ENCODE assay signal across 8 cellular contexts in the genomic region with DNA sequence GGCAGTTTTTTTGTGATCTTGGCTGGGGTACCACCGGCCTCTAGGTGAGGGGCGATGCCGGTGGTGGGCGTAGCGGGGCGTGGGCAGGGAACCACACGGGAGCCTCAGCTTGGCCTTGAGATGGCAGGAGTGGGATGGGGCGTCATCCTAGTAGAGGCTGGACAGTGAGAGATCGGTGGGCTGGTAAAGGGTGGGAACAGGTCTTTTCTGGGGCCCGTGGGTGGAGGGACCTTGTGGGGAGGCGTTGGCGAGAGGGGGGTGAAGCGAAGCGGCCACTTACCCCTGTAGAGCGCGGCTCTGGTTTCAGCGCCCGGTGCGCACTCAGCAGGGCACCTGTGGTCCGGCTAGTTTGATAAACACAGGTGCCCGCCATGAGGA. TPM values are rescaled to one million over a fixed set of nuclear protein-coding genes. Genes with fewer than 3 reads are reported as not detected.
A peak's percentile ranks its signal among the peaks of the same experiment; 100 is the strongest.
DNase-seq lines count a peak whose midpoint lies in the region; ATAC-seq and TF ChIP-seq lines count a peak whose summit lies in the region.

No MANE protein-coding gene starts in this region.

- H3K9ac ChIP-seq in OCI-LY1 (ENCODE audit: low read length): peak overlapping the region; percentile 1; the same call in 1 of the 2 replicates

- DNase-seq in GM06990 (ENCODE audit: extremely low read depth, insufficient read length): no peak
- no peak for DNase-seq in epithelial cell of esophagus (ENCODE audit: low read depth)
- no peak for DNase-seq in prostate gland (ENCODE audit: low spot score)
- DNase-seq in NCI-H1092 treated with DMSO at 0.1 percent for 48 hours (lab: John Stamatoyannopoulos, UW): no peak
- no peak for DNase-seq in NCI-H748 (lab: John Stamatoyannopoulos, UW; ENCODE audit: unreplicated experiment)

- H3K4me3 ChIP-seq in GM06990 (replicated peaks; ENCODE audit: low read depth, low read length): peak overlapping the region; percentile 46; the same call in 1 of the 2 replicates
- H3K4me3 ChIP-seq in OCI-LY1 (ENCODE audit: low read depth, low read length, poor library complexity, severe bottlenecking): peak overlapping the region; percentile 60
- H3K4me3 ChIP-seq in epithelial cell of esophagus (ENCODE audit: low read length): peak overlapping the region; percentile 28
- peak overlapping the region; percentile 25 to 33 for H3K4me3 ChIP-seq in prostate gland

- H3F3A ChIP-seq in OCI-LY1 (ENCODE audit: insufficient read depth, low read length): no peaks in the 10 kb centered on the region

- peaks cover 15% of the 10 kb centered on the region for H3K79me2 ChIP-seq in OCI-LY1 (ENCODE audit: insufficient read depth, low read length)

- H3K27me3 ChIP-seq in GM06990 (replicated peaks; ENCODE audit: control insufficient read depth, insufficient read depth, low read length) (no peaks in the 10 kb centered on the region), OCI-LY1 (ENCODE audit: insufficient read depth, low read length) (no peaks in the 10 kb centered on the region), prostate gland (replicated peaks; ENCODE audit: insufficient read depth) (no peaks in the 10 kb centered on the region)

- intact Hi-C loops in prostate gland (cut with DNase I): no loop called here

- H3K27ac ChIP-seq in OCI-LY1 (ENCODE audit: low read depth, low read length, poor library complexity, severe bottlenecking) (peak overlapping the region; percentile 29), prostate gland (no peak overlapping the region)

- peaks cover 39% of the 10 kb centered on the region for H3K4me1 ChIP-seq in OCI-LY1 (ENCODE audit: insufficient read depth, low read length, severe bottlenecking)
- H3K4me1 ChIP-seq in prostate gland (replicated peaks): no peaks in the 10 kb centered on the region

- 26% methylated on average over 21 of the region's 21 CpGs for WGBS in prostate gland

- TF ChIP-seq CTCF in GM06990 (IDR thresholded peaks at IDR 0.05; ENCODE audit: insufficient read depth, low read length, poor library complexity, severe bottlenecking) (no peak), OCI-LY1 (IDR thresholded peaks at IDR 0.05; ENCODE audit: low read length) (no peak), epithelial cell of esophagus (IDR thresholded peaks at IDR 0.05; ENCODE audit: insufficient read depth, low read depth, low read length, missing control alignments) (no peak), prostate gland (IDR thresholded peaks at IDR 0.05) (no peak)

- no peak for ATAC-seq in HG02885 (IDR thresholded peaks at IDR 0.05; ENCODE audit: poor library complexity, unreplicated experiment)
- no peak for ATAC-seq in GM19395 (IDR thresholded peaks at IDR 0.05; ENCODE audit: unreplicated experiment)

- no peaks in the 10 kb centered on the region for H4K20me1 ChIP-seq in OCI-LY1 (ENCODE audit: insufficient read depth, low read length)

- H3K4me2 ChIP-seq in OCI-LY1 (ENCODE audit: low read length): peak overlapping the region; percentile 83

- TF ChIP-seq POLR2A in prostate gland (IDR thresholded peaks at IDR 0.05): no peak

- no peaks in the 10 kb centered on the region for H3K9me3 ChIP-seq in OCI-LY1 (ENCODE audit: low read length)
- H3K9me3 ChIP-seq in prostate gland: no peaks in the 10 kb centered on the region

- H3K36me3 ChIP-seq in GM06990 (ENCODE audit: control insufficient read depth, insufficient read depth, low read length): no peaks in the 10 kb centered on the region; the same call in 1 of the 2 replicates
- peaks cover 7% of the 10 kb centered on the region; the same call in 1 of the 2 replicates for H3K36me3 ChIP-seq in OCI-LY1 (ENCODE audit: insufficient read depth, low read length)
- H3K36me3 ChIP-seq in prostate gland: no peaks in the 10 kb centered on the region

- H3K9me2 ChIP-seq in OCI-LY1 (ENCODE audit: low read depth, low read length): no peaks in the 10 kb centered on the region

- no peak overlapping the region for H2AFZ ChIP-seq in OCI-LY1 (ENCODE audit: low read length)

RNA-seq across cellular contexts. Expression of a gene that starts 12.0 kb away (rescaled TPM):
- total RNA-seq in prostate gland: 10 to 100 TPM; 21.8 to 99.1 TPM

RNA-seq across cellular contexts. Expression of a gene that starts 53.0 kb away (rescaled TPM):
- total RNA-seq in prostate gland: 10 to 100 TPM in 1 of 2 donors, 1 to 10 TPM in 1; 6.2 to 13.6 TPM
